30 cellular contexts compared by ENCODE assay signal in genomic region chr4:117064297-117064696, GRCh38. TPM values are rescaled to one million over a fixed set of nuclear protein-coding genes. Genes with fewer than 3 reads are reported as not detected.
DNase-seq lines count a peak whose midpoint lies in the region; ATAC-seq, FAIRE-seq and TF ChIP-seq lines count a peak whose summit lies in the region.
"Had no signal": no experiment of that assay in that cellular context is flagged by ENCODE, and none has a peak within 500 bp of the region (broad histone marks: within the 10 kb centered on the region; RNA-seq: fewer than 3 reads in every experiment).

No MANE protein-coding gene starts in this region.

- no peaks in the 10 kb centered on the region for H3K36me3 ChIP-seq in SK-N-SH (replicated peaks in 1 of 2; ENCODE audit: control insufficient read depth in 1 of 2, insufficient read depth in 2 of 2, low read length in 1 of 2)
- no peaks in the 10 kb centered on the region for H3K36me3 ChIP-seq in tibial nerve
- no peaks in the 10 kb centered on the region for H3K36me3 ChIP-seq in HepG2 (replicated peaks in 1 of 2; ENCODE audit: control insufficient read depth in 1 of 2, insufficient read depth in 2 of 2, low read length in 2 of 2)
- H3K36me3 ChIP-seq: colonic mucosa, HAP-1, neutrophil, vagina had no signal

- ATAC-seq in Right ventricle myocardium superior (ENCODE audit: poor library complexity) = no peak
- ATAC-seq in HepG2 = no peak
- ATAC-seq: activated naive CD8-positive, alpha-beta T cell treated with anti-CD3 and anti-CD28 coated beads, Interleukin-2, amount 50 U/mL, for 24 hours; activated T-cell treated with anti-CD3 and anti-CD28 coated beads, Interleukin-2, amount 50 U/mL, for 4 hours; GM12878; left colon had no signal

- TF ChIP-seq POLR2A in tibial nerve (IDR thresholded peaks at IDR 0.05) = no peak
- no peak for TF ChIP-seq POLR2A in HepG2 (IDR thresholded peaks at IDR 0.05; ENCODE audit: insufficient read depth in 1 of 2, low read depth in 2 of 2, low read length in 2 of 2)

- no peak for TF ChIP-seq EP300 in SK-N-SH (IDR thresholded peaks at IDR 0.05; ENCODE audit: borderline replicate concordance in 1 of 2, low read depth in 1 of 2, low read length in 1 of 2)
- TF ChIP-seq EP300 in tibial nerve (IDR thresholded peaks at IDR 0.05) = no peak
- TF ChIP-seq EP300 in HepG2 (IDR thresholded peaks at IDR 0.05; ENCODE audit: low read depth in 2 of 2, low read length in 2 of 2) = no peak
- no peak for TF ChIP-seq EP300 in HepG2 (CRISPR knock-in tag; IDR thresholded peaks at IDR 0.05; ENCODE audit: borderline replicate concordance)

- H3K79me2 ChIP-seq in SK-N-SH (ENCODE audit: insufficient read depth) (no peaks in the 10 kb centered on the region), HepG2 (ENCODE audit: insufficient read depth, low read length) (no peaks in the 10 kb centered on the region)

- H3K27ac ChIP-seq in SK-N-SH (ENCODE audit: low read depth in 2 of 2, low read length in 1 of 2) (no peak overlapping the region), tibial nerve (no peak overlapping the region), HepG2 (ENCODE audit: extremely low read length, insufficient read depth, low read length) (no peak overlapping the region)
- H3K27ac ChIP-seq: colonic mucosa, neutrophil, vagina, VCaP had no signal

- H4K20me1 ChIP-seq in SK-N-SH (ENCODE audit: insufficient read depth) (no peaks in the 10 kb centered on the region), HepG2 (ENCODE audit: insufficient read depth, low read length) (no peaks in the 10 kb centered on the region)

- H3K4me3 ChIP-seq in SK-N-SH (ENCODE audit: low read depth in 2 of 2, low read length in 1 of 2) = no peak overlapping the region
- H3K4me3 ChIP-seq in choroid plexus epithelial cell (ENCODE audit: low read depth, low read length) = no peak overlapping the region
- no peak overlapping the region for H3K4me3 ChIP-seq in skeletal muscle cell (ENCODE audit: low read depth, low read length)
- H3K4me3 ChIP-seq in tibial nerve = no peak overlapping the region
- no peak overlapping the region for H3K4me3 ChIP-seq in HepG2 (replicated peaks in 1 of 3; ENCODE audit: insufficient read depth in 1 of 3, low read depth in 2 of 3, low read length in 3 of 3)
- H3K4me3 ChIP-seq: colonic mucosa, GM12878, HAP-1, vagina had no signal

- H3K9ac ChIP-seq in SK-N-SH (no peak overlapping the region), HepG2 (ENCODE audit: insufficient read depth, low read depth, low read length) (no peak overlapping the region)

- peak overlapping the region; percentile 33; the same call in 1 of the 2 replicates for H3K4me2 ChIP-seq in SK-N-SH
- no peak overlapping the region for H3K4me2 ChIP-seq in HepG2 (ENCODE audit: low read depth, low read length)

- H2AFZ ChIP-seq in SK-N-SH (ENCODE audit: low read depth) (no peak overlapping the region), HepG2 (ENCODE audit: low read length) (no peak overlapping the region)

- BruUV-seq in HepG2 (replicated peaks; lab: Mats Ljungman, UMichigan) = no TSS peak

- H3F3A ChIP-seq in SK-N-SH (replicated peaks; ENCODE audit: insufficient read depth) = peaks cover 11% of the 10 kb centered on the region

- POLR2A ChIA-PET in SK-N-SH (lab: Yijun Ruan, JAX) = no interaction called here
- POLR2A ChIA-PET in HepG2 (lab: Yijun Ruan, JAX) = no interaction called here

- WGBS in SK-N-SH (ENCODE audit: low lambda C conversion rate) = 9% methylated on average over 1 of the region's 1 CpG
- 50 to 59% methylated on average over 1 of the region's 1 CpG for WGBS in tibial nerve, 2 donors
- 0% methylated on average over 1 of the region's 1 CpG for WGBS in HepG2 (ENCODE audit: low lambda C conversion rate)

- H3K4me1 ChIP-seq in SK-N-SH (ENCODE audit: control insufficient read depth in 1 of 2, insufficient read depth in 2 of 2, low read depth in 1 of 2, low read length in 1 of 2) (peaks cover 0 to 4% of the 10 kb centered on the region in 2 experiments; a peak in 1 of 4 replicates), tibial nerve (no peaks in the 10 kb centered on the region), HepG2 (ENCODE audit: insufficient read depth, low read length) (no peaks in the 10 kb centered on the region)
- H3K4me1 ChIP-seq: colonic mucosa, HAP-1, vagina had no signal

- intact Hi-C loops in Right ventricle myocardium superior (cut with DNase I) (no loop called here), HepG2 (cut with micrococcal nuclease; ENCODE audit: unreplicated experiment) (no loop called here), head of caudate nucleus (cut with DNase I) (no loop called here)

- CTCF ChIA-PET in SK-N-SH (lab: Yijun Ruan, JAX) = no interaction called here
- CTCF ChIA-PET in HepG2 (lab: Yijun Ruan, JAX; ENCODE audit: low intra/inter-chr PET ratio, low total read pairs) = no interaction called here

- peak; percentile 25 for DNase-seq in HS-5 (ENCODE audit: low read depth)
- DNase-seq in SK-N-SH = no peak
- peak; percentile 0 for DNase-seq in choroid plexus epithelial cell (ENCODE audit: low read depth)
- DNase-seq in skeletal muscle cell (ENCODE audit: low read depth) = peak; percentile 10
- DNase-seq in tibial nerve (ENCODE audit: low spot score in 2 of 2) = no peak
- no peak for DNase-seq in Right ventricle myocardium superior
- no peak for DNase-seq in HepG2 (ENCODE audit: low spot score)
- no peak for DNase-seq in head of caudate nucleus
- DNase-seq: activated CD4-positive, alpha-beta T cell treated with anti-CD3 and anti-CD28 coated beads, Interleukin-2, amount 10 ng/mL, durations not matched to agents 24 days and 14 days; activated gamma-delta T cell treated with Interleukin-2 at 50 U/mL for 16 hours; activated naive CD8-positive, alpha-beta T cell treated with anti-CD3 and anti-CD28 coated beads, Interleukin-2, amount 50 U/mL, for 24 hours; activated T-cell treated with anti-CD3 and anti-CD28 coated beads, Interleukin-2, amount 50 U/mL, for 4 hours; Calu3; colonic mucosa; effector memory CD4-positive, alpha-beta T cell; foreskin fibroblast; left colon; mesenchymal stem cell; MM.1S; NCI-H1417; NCI-H2081; NCI-H2227 treated with DMSO at 0.1 percent for 48 hours; stimulated activated naive CD4-positive, alpha-beta T cell treated with Interleukin-2 at 50 U/mL for 16 hours had no signal

- TF ChIP-seq RAD21 in SK-N-SH (IDR thresholded peaks at IDR 0.05; ENCODE audit: low read length) (no peak), HepG2 (CRISPR knock-in tag; IDR thresholded peaks at IDR 0.05) (no peak)

- H3K9me3 ChIP-seq in SK-N-SH (no peaks in the 10 kb centered on the region), tibial nerve (no peaks in the 10 kb centered on the region), HepG2 (ENCODE audit: low read length) (no peaks in the 10 kb centered on the region)
- H3K9me3 ChIP-seq: colonic mucosa, HAP-1, neutrophil, vagina had no signal

- TF ChIP-seq CTCF in SK-N-SH (IDR thresholded peaks at IDR 0.05) = no peak
- no peak for TF ChIP-seq CTCF in choroid plexus epithelial cell (conservative IDR thresholded peaks at IDR 0.05; ENCODE audit: low read depth, low read length)
- no peak for TF ChIP-seq CTCF in tibial nerve (IDR thresholded peaks at IDR 0.05)
- TF ChIP-seq CTCF in HepG2 (CRISPR knock-in tag; IDR thresholded peaks at IDR 0.05) = no peak

- H3K27me3 ChIP-seq in SK-N-SH (ENCODE audit: insufficient read depth) = no peaks in the 10 kb centered on the region
- no peaks in the 10 kb centered on the region for H3K27me3 ChIP-seq in tibial nerve
- no peaks in the 10 kb centered on the region for H3K27me3 ChIP-seq in HepG2 (ENCODE audit: control insufficient read depth in 1 of 2, insufficient read depth in 2 of 2, low read length in 2 of 2)
- H3K27me3 ChIP-seq: colonic mucosa, neutrophil, vagina had no signal

- in situ Hi-C loops in HepG2 (cut with HindIII; ENCODE audit: extremely low pct_ligation_motif_present, low pct_unique_long_range_greater_than_20kb) = no loop called here

- no peaks in the 10 kb centered on the region for H3K9me2 ChIP-seq in SK-N-SH

- FAIRE-seq in HepG2 (lab: Jason Lieb, UNC) = no peak
- FAIRE-seq: bronchial epithelial cell, GM12878 had no signal

TF ChIP-seq in HepG2, 621 proteins besides CTCF, POLR2A, EP300 and RAD21 (continues in another document):
- TF ChIP-seq NBN (conservative IDR thresholded peaks at IDR 0.05) = no peak
- no peak for TF ChIP-seq PAWR (CRISPR knock-in tag; IDR thresholded peaks at IDR 0.05; ENCODE audit: borderline replicate concordance)

RNA-seq across cellular contexts. Expression of gene TRAM1L1, which starts 21.1 kb away (rescaled TPM):
- polyA plus RNA-seq in SK-N-SH (2012; rRNA removed) (2.4 and 3.0 TPM in 2 replicates), HepG2 (2011; rRNA removed) (0.16 and 0.18 TPM in 2 replicates)
- 3.7 and 4.1 TPM in 2 replicates for polyA plus RNA-seq in SK-N-SH (2012; cell fraction: cytosol; rRNA removed)
- polyA plus RNA-seq in SK-N-SH (2012; cell fraction: nucleus; rRNA removed) = 0.48 and 1.8 TPM in 2 replicates
- total RNA-seq in tibial nerve (1 to 10 TPM in 2 of 4 donors, under 1 TPM in 1, not detected in 1; 0.84 to 6.3 (median 2.5) TPM), Right ventricle myocardium superior (0.56 TPM), HepG2 (2016; rRNA removed; fragmentation: Illumina TruSeq; extraction: Trizol) (0.36 and 0.44 TPM in 2 replicates)
- total RNA-seq in HepG2 (2016; cell fraction: cytosol; rRNA removed; fragmentation: Illumina TruSeq; extraction: Trizol; ENCODE audit: low read depth) = 0.09 TPM in 1 of 2 replicates, not detected in the other
- total RNA-seq in HepG2 (2016; cell fraction: insoluble cytoplasmic fraction; rRNA removed; fragmentation: Illumina TruSeq; extraction: Trizol) = 0.54 and 0.58 TPM in 2 replicates
- 0.21 and 0.40 TPM in 2 replicates for total RNA-seq in HepG2 (2016; cell fraction: membrane; rRNA removed; fragmentation: Illumina TruSeq; extraction: Trizol)
- total RNA-seq in HepG2 (2016; cell fraction: nucleus; rRNA removed; fragmentation: Illumina TruSeq; extraction: Trizol) = 0.37 and 0.53 TPM in 2 replicates
- polyA plus RNA-seq in HepG2 (2011; cell fraction: cytosol; rRNA removed) = 0.09 and 0.13 TPM in 2 replicates
- polyA plus RNA-seq in HepG2 (2011; cell fraction: nucleus; rRNA removed) = 0.10 and 0.17 TPM in 2 replicates
- polyA plus RNA-seq in HepG2 (2012) = 0.15 and 0.38 TPM in 2 replicates
- 0.09 and 0.15 TPM in 2 replicates for polyA plus RNA-seq in HepG2 (2016; cell fraction: cytosol; fragmentation: Illumina TruSeq; extraction: Trizol; ENCODE audit: low read depth)
- polyA plus RNA-seq in HepG2 (2016; cell fraction: insoluble cytoplasmic fraction; fragmentation: Illumina TruSeq; extraction: Trizol; ENCODE audit: low read depth) = 0.36 and 0.58 TPM in 2 replicates
- polyA plus RNA-seq in HepG2 (2016; cell fraction: membrane; fragmentation: Illumina TruSeq; extraction: Trizol; ENCODE audit: low read depth) = 0.08 and 0.38 TPM in 2 replicates
- 0.81 and 0.83 TPM in 2 replicates for polyA plus RNA-seq in HepG2 (2016; cell fraction: nucleus; fragmentation: Illumina TruSeq; extraction: Trizol; ENCODE audit: insufficient read depth, low read depth)
- polyA minus RNA-seq in HepG2 (2011; rRNA and poly(A)+ RNA removed; ENCODE audit: low replicate concordance) = 0.20 TPM in 1 of 2 replicates, not detected in the other
- not detected in 2 replicates for polyA minus RNA-seq in HepG2 (2011; cell fraction: cytosol; rRNA and poly(A)+ RNA removed)
- polyA minus RNA-seq in HepG2 (2011; cell fraction: nucleus; rRNA and poly(A)+ RNA removed) = 0.26 and 0.50 TPM in 2 replicates
- total RNA-seq: activated CD4-positive, alpha-beta T cell treated with anti-CD3 and anti-CD28 coated beads, Interleukin-2, amount 10 ng/mL, durations not matched to agents 24 days and 14 days; activated T-cell treated with anti-CD3 and anti-CD28 coated beads, Interleukin-2, amount 50 U/mL, for 4 hours; GM12878 had no signal
- polyA plus RNA-seq: CD14-positive monocyte, GM12878 had no signal

Comparison
In these comparisons a context has a peak if more than half of its experiments do, and no peak if none do; other contexts are left out.
1. DNase-seq: peak in HS-5 (single experiment), choroid plexus epithelial cell (single experiment) and skeletal muscle cell (single experiment); none in SK-N-SH (single experiment), tibial nerve (0 of 2), Right ventricle myocardium superior (single experiment), HepG2 (single experiment) and head of caudate nucleus (0 of 42).